ENCODE assay signal across 1 cellular context in genomic region chr14:47596232-47596631, GRCh38.
TF ChIP-seq lines count a peak whose summit lies in the region.

No MANE protein-coding gene starts in this region.

TF ChIP-seq in GM12878, 131 proteins besides CTCF, POLR2A, EP300 and RAD21 (continued from another document):
- TF ChIP-seq JUNB (IDR thresholded peaks at IDR 0.05) (peak; percentile 70), PAX8 (IDR thresholded peaks at IDR 0.05) (no peak), IRF4 (IDR thresholded peaks at IDR 0.05; ENCODE audit: low read depth, low read length) (no peak; the same call in 1 of the 2 replicates), MTA2 (IDR thresholded peaks at IDR 0.05; ENCODE audit: low read depth) (peak; percentile 50), NKRF (conservative IDR thresholded peaks at IDR 0.05) (no peak), RUNX3 (IDR thresholded peaks at IDR 0.05; ENCODE audit: low read length) (peak; percentile 70), FOS (IDR thresholded peaks at IDR 0.05; ENCODE audit: borderline replicate concordance, extremely low read depth, insufficient read length) (no peak)
